In genomic region chr19:18532208-18532890, GRCh38 we compare ENCODE assay signal across 22 cellular contexts.
"Had no signal": no experiment of that assay in that cellular context is flagged by ENCODE, and none has a peak within 500 bp of the region (broad histone marks: within the 10 kb centered on the region; RNA-seq: fewer than 3 reads in every experiment).

No MANE protein-coding gene starts in this region.

- DNase-seq: dorsolateral prefrontal cortex; effector CD8-positive, alpha-beta T cell; foreskin melanocyte; head of caudate nucleus; left colon; left ventricle myocardium superior; mesenchymal stem cell; midbrain; nephron progenitor cell; ovary; small intestine; stimulated activated CD4-positive, alpha-beta T cell treated with anti-CD3 and anti-CD28 coated beads, Interleukin-12 subunit alpha, Interleukin-12 subunit beta, amount 100 ng/mL, for 4 hours; stimulated activated naive CD4-positive, alpha-beta T cell treated with Interleukin-2 at 50 U/mL for 16 hours; thyroid gland; uterus had no signal

- H3K9me3 Mint-ChIP-seq: nephron progenitor cell, type B pancreatic cell had no signal

- H3K36me3 ChIP-seq: ovary, uterus had no signal

- H3K4me1 Mint-ChIP-seq: nephron progenitor cell had no signal

- H3K27me3 ChIP-seq: dorsolateral prefrontal cortex, hepatocyte, neutrophil, ovary, right atrium auricular region, suprapubic skin, thyroid gland, uterus had no signal

- H3K27me3 Mint-ChIP-seq: type B pancreatic cell had no signal

- H3K4me3 Mint-ChIP-seq: nephron progenitor cell, type B pancreatic cell had no signal

- H3K4me3 ChIP-seq: coronary artery, dorsolateral prefrontal cortex, hepatocyte, lung, ovary, right atrium auricular region, suprapubic skin, thyroid gland, uterus had no signal

- H3K27ac Mint-ChIP-seq: nephron progenitor cell, type B pancreatic cell had no signal

- ATAC-seq: left colon, left ventricle myocardium superior had no signal
